Comparison of ENCODE assay signal across 10 cellular contexts in genomic region chrX:134237363-134237702, GRCh38. TPM values are rescaled to one million over a fixed set of nuclear protein-coding genes. Genes with fewer than 3 reads are reported as not detected.
DNase-seq lines count a peak whose midpoint lies in the region; ATAC-seq and TF ChIP-seq lines count a peak whose summit lies in the region.
"Had no signal": no experiment of that assay in that cellular context is flagged by ENCODE, and none has a peak within 500 bp of the region (broad histone marks: within the 10 kb centered on the region; RNA-seq: fewer than 3 reads in every experiment).

No MANE protein-coding gene starts in this region.

- H3K4me3 ChIP-seq in AG09309 (ENCODE audit: control insufficient read depth, low read depth, low read length) = peak overlapping the region; percentile 23
- H3K4me3 ChIP-seq in HUES6 (ENCODE audit: low read depth, low read length) = peak overlapping the region; percentile 61
- H3K4me3 ChIP-seq in esophagus squamous epithelium = peak overlapping the region; percentile 41 to 66 (median 52)
- peak overlapping the region; percentile 69 for H3K4me3 ChIP-seq in neural cell (ENCODE audit: low read length)

- intact Hi-C loops in esophagus squamous epithelium (cut with DNase I) (no loop called here), posterior vena cava (cut with DNase I) (no loop called here)

- TF ChIP-seq POLR2A in esophagus squamous epithelium (IDR thresholded peaks at IDR 0.05) = no peak

- H4K20me1 ChIP-seq in neural cell (ENCODE audit: insufficient read depth) = no peaks in the 10 kb centered on the region

- H3K27me3 ChIP-seq in HUES6 (ENCODE audit: control insufficient read depth, insufficient read depth, low read length) = peaks cover 7% of the 10 kb centered on the region; the same call in 1 of the 2 replicates
- H3K27me3 ChIP-seq in esophagus squamous epithelium = peaks cover 0 to 7% (median 0%) of the 10 kb centered on the region in 4 donors
- no peaks in the 10 kb centered on the region for H3K27me3 ChIP-seq in neural cell (ENCODE audit: insufficient read depth, low read depth, low read length)

- H3K4me1 ChIP-seq in HUES6 (ENCODE audit: control insufficient read depth, insufficient read depth, low read length) (peaks cover 46% of the 10 kb centered on the region), esophagus squamous epithelium (peaks cover 0 to 13% (median 0%) of the 10 kb centered on the region in 3 donors)

- no peak for TF ChIP-seq CTCF in AG09309 (IDR thresholded peaks at IDR 0.05; ENCODE audit: control insufficient read depth, insufficient read depth, low read depth, low read length, missing control alignments)
- TF ChIP-seq CTCF in esophagus squamous epithelium (IDR thresholded peaks at IDR 0.05) = no peak
- TF ChIP-seq CTCF in neural cell (IDR thresholded peaks at IDR 0.05; ENCODE audit: poor library complexity, severe bottlenecking) = no peak

- TF ChIP-seq RAD21 in neural cell (conservative IDR thresholded peaks at IDR 0.05) = no peak

- H3K79me2 ChIP-seq in neural cell (replicated peaks; ENCODE audit: insufficient read depth, low read length) = no peaks in the 10 kb centered on the region

- H3K4me2 ChIP-seq in neural cell (ENCODE audit: low read length) = peak overlapping the region; percentile 30

- 56% methylated on average over 7 of the region's 23 CpGs; no CpG with 5 or more reads in 1 of the 2 donors for WGBS in esophagus squamous epithelium, 2 donors

- H3K36me3 ChIP-seq in HUES6 (ENCODE audit: control insufficient read depth, insufficient read depth, low read length) (no peaks in the 10 kb centered on the region), esophagus squamous epithelium (no peaks in the 10 kb centered on the region), neural cell (ENCODE audit: insufficient read depth, low read length) (no peaks in the 10 kb centered on the region)

- H3K9me3 ChIP-seq in HUES6 (ENCODE audit: control insufficient read depth, insufficient read depth, low read depth, low read length) (no peaks in the 10 kb centered on the region), esophagus squamous epithelium (no peaks in the 10 kb centered on the region), neural cell (ENCODE audit: low read length) (no peaks in the 10 kb centered on the region)

- no peak for TF ChIP-seq EP300 in neural cell (conservative IDR thresholded peaks at IDR 0.05; ENCODE audit: poor library complexity, severe bottlenecking)

- DNase-seq in AG09309 (ENCODE audit: low read depth) (no peak), esophagus squamous epithelium (lab: John Stamatoyannopoulos, UW) (no peak), NCI-H2227 (lab: John Stamatoyannopoulos, UW; ENCODE audit: unreplicated experiment) (no peak), posterior vena cava (ENCODE audit: low spot score) (no peak)
- DNase-seq: DMS79 treated with DMSO at 0.1 percent for 48 hours, NCI-H187 had no signal

- H3K27ac ChIP-seq in HUES6 (ENCODE audit: low read depth, low read length) (no peak overlapping the region), esophagus squamous epithelium (no peak overlapping the region), neural cell (ENCODE audit: low read length) (no peak overlapping the region)

- no peaks in the 10 kb centered on the region for H3K9me2 ChIP-seq in neural cell (ENCODE audit: insufficient read depth, low read length)

- no peaks in the 10 kb centered on the region for H3F3A ChIP-seq in neural cell (ENCODE audit: insufficient read depth, low read length, poor library complexity, severe bottlenecking)

- ATAC-seq in HG03565 (IDR thresholded peaks at IDR 0.05; ENCODE audit: unreplicated experiment) = no peak
- ATAC-seq in GM19035 (IDR thresholded peaks at IDR 0.05; ENCODE audit: unreplicated experiment) = no peak

- H2AFZ ChIP-seq in neural cell (ENCODE audit: low read depth, low read length) = no peak overlapping the region

- peak overlapping the region; percentile 49 for H3K9ac ChIP-seq in HUES6 (ENCODE audit: low read length)
- peak overlapping the region; percentile 50 for H3K9ac ChIP-seq in neural cell (ENCODE audit: low read length)

TF ChIP-seq in neural cell, 6 proteins besides CTCF, POLR2A, EP300 and RAD21:
- TF ChIP-seq POLR2AphosphoS5 (IDR thresholded peaks at IDR 0.05) (no peak), MXI1 (conservative IDR thresholded peaks at IDR 0.05; ENCODE audit: poor library complexity, severe bottlenecking) (no peak), EZH2 (IDR thresholded peaks at IDR 0.05; ENCODE audit: borderline replicate concordance, insufficient read depth, low read length, poor library complexity, severe bottlenecking) (no peak)
TF ChIP-seq in neural cell: peak in this region for 0.

RNA-seq across cellular contexts. Expression of gene CCDC160, which starts 0.4 kb away (rescaled TPM):
- 1 to 10 TPM in 1 of 4 donors, under 1 TPM in 2, not detected in 1; 0.19 to 1.3 (median 0.99) TPM for total RNA-seq in esophagus squamous epithelium
- 1.6 and 4.3 TPM in 2 replicates for polyA plus RNA-seq in neural cell
- 3.1 and 3.4 TPM in 2 replicates for polyA minus RNA-seq in neural cell
- under 1 TPM in 1 of 2 donors, not detected in 1; 0.23 TPM for total RNA-seq in posterior vena cava
